In genomic region chr3:58066842-58067241, GRCh38 we compare ENCODE assay signal across 12 cellular contexts. TPM values are rescaled to one million over a fixed set of nuclear protein-coding genes. Genes with fewer than 3 reads are reported as not detected.
DNase-seq lines count a peak whose midpoint lies in the region; ATAC-seq and TF ChIP-seq lines count a peak whose summit lies in the region.
"Had no signal": no experiment of that assay in that cellular context is flagged by ENCODE, and none has a peak within 500 bp of the region (broad histone marks: within the 10 kb centered on the region; RNA-seq: fewer than 3 reads in every experiment).

No MANE protein-coding gene starts in this region.

- H3K9me3 ChIP-seq in SJSA1 (replicated peaks) (no peaks in the 10 kb centered on the region), esophagus squamous epithelium (no peaks in the 10 kb centered on the region)

- no peak for DNase-seq in AG09309 (ENCODE audit: low read depth)
- no peak for DNase-seq in SJSA1 (ENCODE audit: low read depth in 1 of 2, low spot score in 2 of 2)
- DNase-seq in esophagus squamous epithelium (lab: John Stamatoyannopoulos, UW): no peak
- DNase-seq in osteocyte (ENCODE audit: extremely low spot score, unreplicated experiment): no peak
- no peak for DNase-seq in activated T-cell treated with anti-CD3 and anti-CD28 coated beads, Interleukin-2, amount 50 U/mL, for 4 hours
- no peak for DNase-seq in anterior cingulate cortex (lab: John Stamatoyannopoulos, UW)
- DNase-seq in glutamatergic neuron: no peak
- DNase-seq: activated T-cell treated with anti-CD3 and anti-CD28 coated beads, Interleukin-2, amount 50 U/mL, for 48 hours; DMS153; naive thymus-derived CD8-positive, alpha-beta T cell; NCI-H1694 had no signal

- no peaks in the 10 kb centered on the region for H3K9me3 Mint-ChIP-seq in osteocyte (ENCODE audit: unreplicated experiment)
- no peaks in the 10 kb centered on the region for H3K9me3 Mint-ChIP-seq in activated T-cell treated with anti-CD3 and anti-CD28 coated beads, Interleukin-2, amount 50 U/mL, for 4 hours
- peaks cover 2% of the 10 kb centered on the region for H3K9me3 Mint-ChIP-seq in glutamatergic neuron (ENCODE audit: unreplicated experiment)
- H3K9me3 Mint-ChIP-seq: naive thymus-derived CD8-positive, alpha-beta T cell had no signal

- peak overlapping the region; percentile 64 for H3K27ac Mint-ChIP-seq in osteocyte (ENCODE audit: unreplicated experiment)
- H3K27ac Mint-ChIP-seq in glutamatergic neuron (ENCODE audit: unreplicated experiment): no peak overlapping the region

- H3K27me3 ChIP-seq in SJSA1 (replicated peaks): no peaks in the 10 kb centered on the region
- H3K27me3 ChIP-seq in esophagus squamous epithelium: no peaks in the 10 kb centered on the region

- H3K4me3 ChIP-seq in AG09309 (ENCODE audit: control insufficient read depth, low read depth, low read length): no peak overlapping the region
- H3K4me3 ChIP-seq in SJSA1: no peak overlapping the region
- no peak overlapping the region for H3K4me3 ChIP-seq in esophagus squamous epithelium

- H3K4me3 Mint-ChIP-seq in osteocyte (ENCODE audit: unreplicated experiment) (no peak overlapping the region), glutamatergic neuron (ENCODE audit: unreplicated experiment) (no peak overlapping the region)
- H3K4me3 Mint-ChIP-seq in activated T-cell treated with anti-CD3 and anti-CD28 coated beads, Interleukin-2, amount 50 U/mL, for 4 hours: no peak overlapping the region
- H3K4me3 Mint-ChIP-seq: naive thymus-derived CD8-positive, alpha-beta T cell had no signal

- peaks cover 73% of the 10 kb centered on the region for H3K4me1 Mint-ChIP-seq in osteocyte (ENCODE audit: unreplicated experiment)
- peaks cover 14% of the 10 kb centered on the region for H3K4me1 Mint-ChIP-seq in activated T-cell treated with anti-CD3 and anti-CD28 coated beads, Interleukin-2, amount 50 U/mL, for 4 hours (ENCODE audit: low read depth)
- H3K4me1 Mint-ChIP-seq in glutamatergic neuron (ENCODE audit: low read depth, unreplicated experiment): peaks cover 13% of the 10 kb centered on the region

- TF ChIP-seq POLR2A in esophagus squamous epithelium (IDR thresholded peaks at IDR 0.05): no peak

- H3K36me3 Mint-ChIP-seq in osteocyte (ENCODE audit: unreplicated experiment) (no peaks in the 10 kb centered on the region), glutamatergic neuron (ENCODE audit: unreplicated experiment) (no peaks in the 10 kb centered on the region)
- peaks cover 3% of the 10 kb centered on the region for H3K36me3 Mint-ChIP-seq in activated T-cell treated with anti-CD3 and anti-CD28 coated beads, Interleukin-2, amount 50 U/mL, for 4 hours (ENCODE audit: insufficient read depth)

- ATAC-seq in activated T-cell treated with anti-CD3 and anti-CD28 coated beads, Interleukin-2, amount 50 U/mL, for 4 hours: no peak
- ATAC-seq in HG03457 (IDR thresholded peaks at IDR 0.05; ENCODE audit: unreplicated experiment): no peak
- ATAC-seq: naive thymus-derived CD8-positive, alpha-beta T cell had no signal

- WGBS in esophagus squamous epithelium, 2 donors: 29 to 34% methylated on average over 3 of the region's 3 CpGs

- H3K27ac ChIP-seq in SJSA1 (peak overlapping the region; percentile 47), esophagus squamous epithelium (peak overlapping the region; percentile 18 to 83 (median 40))

- peaks cover 75% of the 10 kb centered on the region for H3K4me1 ChIP-seq in SJSA1 (replicated peaks)
- peaks cover 0 to 71% (median 28%) of the 10 kb centered on the region in 3 donors for H3K4me1 ChIP-seq in esophagus squamous epithelium

- intact Hi-C loops in esophagus squamous epithelium (cut with DNase I): no loop called here

- H3K36me3 ChIP-seq in SJSA1 (peaks cover 23% of the 10 kb centered on the region), esophagus squamous epithelium (no peaks in the 10 kb centered on the region)

- TF ChIP-seq CTCF in AG09309 (IDR thresholded peaks at IDR 0.05; ENCODE audit: control insufficient read depth, insufficient read depth, low read depth, low read length, missing control alignments) (peak; percentile 7), esophagus squamous epithelium (IDR thresholded peaks at IDR 0.05) (no peak), osteocyte (IDR thresholded peaks at IDR 0.05) (no peak), glutamatergic neuron (IDR thresholded peaks at IDR 0.05; ENCODE audit: partially characterized antibody, unreplicated experiment) (no peak)

- H3K27me3 Mint-ChIP-seq in osteocyte (ENCODE audit: unreplicated experiment): no peaks in the 10 kb centered on the region
- no peaks in the 10 kb centered on the region for H3K27me3 Mint-ChIP-seq in activated T-cell treated with anti-CD3 and anti-CD28 coated beads, Interleukin-2, amount 50 U/mL, for 4 hours (ENCODE audit: low read depth)
- peaks cover 2% of the 10 kb centered on the region for H3K27me3 Mint-ChIP-seq in glutamatergic neuron (ENCODE audit: unreplicated experiment)
- H3K27me3 Mint-ChIP-seq: naive thymus-derived CD8-positive, alpha-beta T cell had no signal

RNA-seq across cellular contexts. Expression of gene FLNB, which starts 58.6 kb away (rescaled TPM):
- 130 and 207 TPM in 2 replicates for total RNA-seq in SJSA1 (2014; rRNA removed; shearing (Covaris generic))
- total RNA-seq in esophagus squamous epithelium (10 to 100 TPM; 65.4 to 77.0 (median 71.5) TPM), osteocyte (72.9 and 77.9 TPM in 2 replicates), glutamatergic neuron (ENCODE audit: unreplicated experiment) (75.4 TPM)
- 10 to 100 TPM; 16.4 to 23.4 (median 19.4) TPM for total RNA-seq in activated T-cell treated with anti-CD3 and anti-CD28 coated beads, Interleukin-2, amount 50 U/mL, for 4 hours
